ENCODE assay signal across 8 cellular contexts in genomic region chr6:166342293-166343156, GRCh38. TPM values are rescaled to one million over a fixed set of nuclear protein-coding genes. Genes with fewer than 3 reads are reported as not detected.
DNase-seq lines count a peak whose midpoint lies in the region; ATAC-seq and TF ChIP-seq lines count a peak whose summit lies in the region.

Gene SFT2D1 (minus strand): TSS chr6:166342545. CDS start chr6:166342481, 64 bp downstream.

- peak within 1 kb of the TSS; percentile 94 for H3K4me3 ChIP-seq in coronary artery

- TF ChIP-seq CTCF in AG09319 (IDR thresholded peaks at IDR 0.05; ENCODE audit: low read depth, low read length) = no peak
- TF ChIP-seq CTCF in coronary artery (IDR thresholded peaks at IDR 0.05) = no peak

- DNase-seq in AG09319 (ENCODE audit: extremely low read depth, low read depth) (peak; percentile 62), NCI-H446 treated with DMSO at 0.1 percent for 48 hours (lab: John Stamatoyannopoulos, UW) (peak; percentile 38), coronary artery (ENCODE audit: low spot score) (peak; percentile 92), left lobe of liver (ENCODE audit: low spot score) (peak; percentile 85)
- DNase-seq in activated CD4-positive, alpha-beta T cell treated with anti-CD3 and anti-CD28 coated beads for 48 hours = peak; percentile 83
- DNase-seq in stimulated activated CD4-positive, alpha-beta T cell treated with anti-CD3 and anti-CD28 coated beads, Interleukin-2, amount 100 ng/mL, for 24 hours = peak; percentile 79 to 87

- H3K27ac ChIP-seq in coronary artery = peak within 1 kb of the TSS; percentile 79 to 93

- peak; percentile 95 for ATAC-seq in GM18909 (IDR thresholded peaks at IDR 0.05; ENCODE audit: poor library complexity, unreplicated experiment)
- peak; percentile 93 for ATAC-seq in HG03159 (IDR thresholded peaks at IDR 0.05; ENCODE audit: unreplicated experiment)
- ATAC-seq in left lobe of liver = peak; percentile 97

RNA-seq across cellular contexts. Expression of gene SFT2D1, which starts in this region (rescaled TPM):
- 8.8 TPM for total RNA-seq in left lobe of liver

Comparison
In these comparisons a context has a peak if more than half of its experiments do, and no peak if none do; other contexts are left out.
1. Peak in every context shown above with its lines: DNase-seq, ATAC-seq, H3K4me3 ChIP-seq and H3K27ac ChIP-seq.
2. DNase-seq: peak in every context shown above with its lines; median percentile 92 in coronary artery; 85 in left lobe of liver; 83 in activated CD4-positive, alpha-beta T cell treated with anti-CD3 and anti-CD28 coated beads for 48 hours; 83 in stimulated activated CD4-positive, alpha-beta T cell treated with anti-CD3 and anti-CD28 coated beads, Interleukin-2, amount 100 ng/mL, for 24 hours; 62 in AG09319; 38 in NCI-H446 treated with DMSO at 0.1 percent for 48 hours.